ENCODE assay signal across 9 cellular contexts in genomic region chr5:77910789-77911188, GRCh38.
"Had no signal": no experiment of that assay in that cellular context is flagged by ENCODE, and none has a peak within 500 bp of the region (broad histone marks: within the 10 kb centered on the region; RNA-seq: fewer than 3 reads in every experiment).

No MANE protein-coding gene starts in this region.

- ATAC-seq: HepG2, K562 had no signal

- H3K4me2 ChIP-seq: KMS-11 had no signal

- H3K27ac Mint-ChIP-seq: IgD-negative memory B cell had no signal

- FAIRE-seq: HepG2, HTR-8/SVneo, K562 had no signal

- H3K4me3 ChIP-seq: K562 had no signal

- DNase-seq: IMR-90, KBM-7, KG1 had no signal

- H3K27ac ChIP-seq: HL-60, KMS-11 had no signal

- H3K9ac ChIP-seq: KMS-11 had no signal

- H3K4me3 Mint-ChIP-seq: IgD-negative memory B cell had no signal

- H3K4me1 Mint-ChIP-seq: IgD-negative memory B cell had no signal
